In the genomic region with DNA sequence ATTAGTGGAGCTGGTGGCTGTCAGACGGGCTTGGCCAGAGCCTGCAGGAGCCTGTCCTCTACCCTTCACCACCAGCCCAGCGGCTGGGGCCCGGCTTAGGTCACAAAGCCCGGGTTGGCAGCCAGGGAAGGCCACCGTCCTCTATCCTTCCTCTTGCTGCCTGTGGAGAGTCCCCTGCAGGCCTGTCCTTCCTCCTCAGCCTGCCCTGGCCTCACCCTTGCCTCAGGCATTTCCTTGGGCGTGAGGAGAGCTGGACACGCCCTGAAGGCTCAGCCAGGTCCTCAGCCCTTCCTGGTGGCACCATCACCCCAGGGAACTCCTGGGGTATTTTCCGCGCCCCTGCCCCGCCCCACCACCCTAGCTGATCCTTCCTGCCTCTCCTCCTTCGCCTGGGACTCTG, we compare ENCODE assay signal across 23 cellular contexts. TPM values are rescaled to one million over a fixed set of nuclear protein-coding genes. Genes with fewer than 3 reads are reported as not detected.
A peak's percentile ranks its signal among the peaks of the same experiment; 100 is the strongest.
DNase-seq lines count a peak whose midpoint lies in the region; ATAC-seq and TF ChIP-seq lines count a peak whose summit lies in the region.
"Had no signal": no experiment of that assay in that cellular context is flagged by ENCODE, and none has a peak within 500 bp of the region (broad histone marks: within the 10 kb centered on the region; RNA-seq: fewer than 3 reads in every experiment).

No MANE protein-coding gene starts in this region.

- H3K4me3 ChIP-seq in Caco-2 (ENCODE audit: low read depth, low read length), result no peak overlapping the region
- peak overlapping the region; percentile 25 for H3K4me3 ChIP-seq in mucosa of stomach (ENCODE audit: low read length)
- H3K4me3 ChIP-seq: GM12878, thyroid gland had no signal

- DNase-seq in Caco-2, result peak; percentile 20 to 62
- peak; percentile 96 for DNase-seq in LoVo (ENCODE audit: low spot score)
- peak; percentile 55 for DNase-seq in islet precursor cell
- DNase-seq in putamen (ENCODE audit: low spot score), result no peak
- no peak for DNase-seq in head of caudate nucleus
- no peak for DNase-seq in anterior cingulate cortex (lab: John Stamatoyannopoulos, UW)
- DNase-seq: activated CD4-positive, alpha-beta T cell treated with anti-CD3 and anti-CD28 coated beads for 4 hours; activated naive CD8-positive, alpha-beta T cell treated with anti-CD3 and anti-CD28 coated beads, Interleukin-2, amount 50 U/mL, for 24 hours; CD4-positive, CD25-positive, alpha-beta regulatory T cell; DMS153; endodermal cell; GOT3; naive thymus-derived CD4-positive, alpha-beta T cell; NCI-H1417; SHP77 treated with DMSO at 0.1 percent for 48 hours; stimulated activated CD4-positive, alpha-beta T cell treated with anti-CD3 and anti-CD28 coated beads, Interleukin-1b, Interleukin-23, amount 100 ng/mL, for 48 hours; stimulated activated naive B cell treated with anti-CD40 and anti-IgM and Interleukin-4, amounts not matched to agents 10 μg/mL and 1 μg/mL and 100 μg/mL, for 72 hours; T-cell; thyroid gland had no signal

- no peaks in the 10 kb centered on the region for H3K27me3 Mint-ChIP-seq in Caco-2 (ENCODE audit: insufficient read depth, unreplicated experiment)
- H3K27me3 Mint-ChIP-seq: activated naive CD8-positive, alpha-beta T cell treated with anti-CD3 and anti-CD28 coated beads, Interleukin-2, amount 50 U/mL, for 24 hours; stimulated activated naive B cell treated with anti-CD40 and anti-IgM and Interleukin-4, amounts not matched to agents 10 μg/mL and 1 μg/mL and 100 μg/mL, for 72 hours had no signal

- peaks cover 40% of the 10 kb centered on the region for H3K36me3 Mint-ChIP-seq in Caco-2 (ENCODE audit: insufficient read depth, unreplicated experiment)
- H3K36me3 Mint-ChIP-seq: CD4-positive, CD25-positive, alpha-beta regulatory T cell; T-cell had no signal

- CTCF ChIA-PET in Caco-2 (lab: Charles Lee), result interaction anchor here (0.6 kb wide), 2 partner anchors 30 to 32 kb away, joined by 3 to 4 read pairs; no protein-coding TSS in a partner anchor

- POLR2A ChIA-PET in Caco-2 (lab: Charles Lee), result interaction anchor here (1.2 kb wide), 1 partner anchor 16 kb away, joined by 3 read pairs; no protein-coding TSS in a partner anchor

- no peaks in the 10 kb centered on the region for H3K27me3 ChIP-seq in Caco-2 (replicated peaks; ENCODE audit: control insufficient read depth, insufficient read depth, low read length)
- no peaks in the 10 kb centered on the region for H3K27me3 ChIP-seq in mucosa of stomach (ENCODE audit: control insufficient read depth, insufficient read depth, low read length)
- H3K27me3 ChIP-seq: thyroid gland had no signal

- H3K4me1 Mint-ChIP-seq in Caco-2 (ENCODE audit: low read depth, unreplicated experiment), result peaks cover 16% of the 10 kb centered on the region

- no peaks in the 10 kb centered on the region for H3K36me3 ChIP-seq in Caco-2 (ENCODE audit: control insufficient read depth, insufficient read depth, low read length)
- H3K36me3 ChIP-seq in mucosa of stomach (ENCODE audit: control insufficient read depth, insufficient read depth, low read length), result no peaks in the 10 kb centered on the region
- H3K36me3 ChIP-seq: thyroid gland had no signal

- no TSS peak for BruUV-seq in Caco-2 (replicated peaks; lab: Mats Ljungman, UMichigan)

- H3K9me3 ChIP-seq in Caco-2 (no peaks in the 10 kb centered on the region), mucosa of stomach (ENCODE audit: control insufficient read depth, low read length) (no peaks in the 10 kb centered on the region)
- H3K9me3 ChIP-seq: thyroid gland had no signal

- intact Hi-C loops in Caco-2 (cut with micrococcal nuclease; ENCODE audit: unreplicated experiment), result no loop called here
- intact Hi-C loops in head of caudate nucleus (cut with DNase I), result no loop called here

- H3K9ac ChIP-seq in mucosa of stomach (ENCODE audit: low read length), result no peak overlapping the region

- H3K27ac Mint-ChIP-seq in Caco-2 (ENCODE audit: unreplicated experiment), result no peak overlapping the region
- H3K27ac Mint-ChIP-seq: activated naive CD8-positive, alpha-beta T cell treated with anti-CD3 and anti-CD28 coated beads, Interleukin-2, amount 50 U/mL, for 24 hours; endodermal cell; naive thymus-derived CD4-positive, alpha-beta T cell; stimulated activated naive B cell treated with anti-CD40 and anti-IgM and Interleukin-4, amounts not matched to agents 10 μg/mL and 1 μg/mL and 100 μg/mL, for 72 hours had no signal

- no peak for TF ChIP-seq CTCF in Caco-2 (IDR thresholded peaks at IDR 0.05; ENCODE audit: insufficient read depth in 1 of 2, low read depth in 1 of 2, low read length in 1 of 2, severe bottlenecking in 1 of 2, unreplicated experiment in 1 of 2)

- H3K9me3 Mint-ChIP-seq in Caco-2 (ENCODE audit: unreplicated experiment), result no peaks in the 10 kb centered on the region
- H3K9me3 Mint-ChIP-seq: activated naive CD8-positive, alpha-beta T cell treated with anti-CD3 and anti-CD28 coated beads, Interleukin-2, amount 50 U/mL, for 24 hours; CD4-positive, CD25-positive, alpha-beta regulatory T cell; naive thymus-derived CD4-positive, alpha-beta T cell; stimulated activated naive B cell treated with anti-CD40 and anti-IgM and Interleukin-4, amounts not matched to agents 10 μg/mL and 1 μg/mL and 100 μg/mL, for 72 hours; T-cell had no signal

- ATAC-seq in HG03108 (IDR thresholded peaks at IDR 0.05; ENCODE audit: unreplicated experiment), result no peak
- ATAC-seq: activated naive CD8-positive, alpha-beta T cell treated with anti-CD3 and anti-CD28 coated beads, Interleukin-2, amount 50 U/mL, for 24 hours; GM12878; naive thymus-derived CD4-positive, alpha-beta T cell; stimulated activated naive B cell treated with anti-CD40 and anti-IgM and Interleukin-4, amounts not matched to agents 10 μg/mL and 1 μg/mL and 100 μg/mL, for 72 hours; T-cell had no signal

- H3K4me3 Mint-ChIP-seq in Caco-2 (ENCODE audit: unreplicated experiment), result no peak overlapping the region
- H3K4me3 Mint-ChIP-seq: activated naive CD8-positive, alpha-beta T cell treated with anti-CD3 and anti-CD28 coated beads, Interleukin-2, amount 50 U/mL, for 24 hours; brain; CD4-positive, CD25-positive, alpha-beta regulatory T cell; endodermal cell; naive thymus-derived CD4-positive, alpha-beta T cell; stimulated activated naive B cell treated with anti-CD40 and anti-IgM and Interleukin-4, amounts not matched to agents 10 μg/mL and 1 μg/mL and 100 μg/mL, for 72 hours; T-cell had no signal

- H3K4me1 ChIP-seq in Caco-2 (no peaks in the 10 kb centered on the region), mucosa of stomach (ENCODE audit: control insufficient read depth, insufficient read depth, low read length) (peaks cover 23% of the 10 kb centered on the region)
- H3K4me1 ChIP-seq: thyroid gland had no signal

RNA-seq across cellular contexts. Expression of a gene that starts 7.7 kb away (rescaled TPM):
- 54.0 and 55.8 TPM in 2 replicates for total RNA-seq in Caco-2 (2022)

RNA-seq across cellular contexts. Expression of a gene that starts 31.8 kb away (rescaled TPM):
- total RNA-seq in Caco-2 (2022), result 3.4 TPM in 2 replicates
- total RNA-seq: CD4-positive, CD25-positive, alpha-beta regulatory T cell; naive thymus-derived CD4-positive, alpha-beta T cell had no signal

Comparison
In these comparisons a context has a peak if more than half of its experiments do, and no peak if none do; other contexts are left out.
1. DNase-seq: peak in Caco-2 (2 of 2), LoVo (single experiment) and islet precursor cell (single experiment); none in putamen (single experiment), head of caudate nucleus (0 of 42) and anterior cingulate cortex (0 of 58).